In genomic region chr3:126941721-126942270, GRCh38 we compare ENCODE assay signal across 1 cellular context.
TF ChIP-seq lines count a peak whose summit lies in the region.

No MANE protein-coding gene starts in this region.

TF ChIP-seq in GM12878, 131 proteins besides CTCF, POLR2A, EP300 and RAD21:
- TF ChIP-seq RUNX3 (IDR thresholded peaks at IDR 0.05; ENCODE audit: low read length) (0 out of 2 replicates have a peak, but pooled peaks have one; percentile 13), NBN (IDR thresholded peaks at IDR 0.05) (no peak), CHD2 (IDR thresholded peaks at IDR 0.05; ENCODE audit: borderline replicate concordance, low read depth, low read length) (no peak)
